1 cellular context compared by ENCODE assay signal in the genomic region with DNA sequence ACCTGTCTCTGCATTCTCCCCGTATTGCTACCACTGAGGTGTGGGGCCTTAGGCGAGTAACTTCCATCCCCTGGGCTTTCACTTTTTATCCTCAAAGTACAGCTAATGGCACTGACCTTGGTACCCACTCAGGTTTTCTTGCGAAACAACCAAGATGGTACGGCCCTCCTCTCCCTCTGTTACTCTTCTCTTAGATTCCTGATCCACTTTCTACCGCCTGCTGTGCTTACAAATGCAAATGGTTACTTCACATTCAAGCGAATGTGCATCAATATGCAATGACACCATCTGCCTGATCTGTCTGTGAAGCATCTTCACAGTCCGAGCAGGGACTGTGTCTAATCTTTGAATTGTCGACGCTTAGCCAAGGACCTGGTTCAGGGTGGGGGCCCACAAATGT.
TF ChIP-seq lines count a peak whose summit lies in the region.

No MANE protein-coding gene starts in this region.

TF ChIP-seq in WTC11, 78 proteins besides CTCF, POLR2A, EP300 and RAD21 (continued from another document):
- TF ChIP-seq, protein P1, sequence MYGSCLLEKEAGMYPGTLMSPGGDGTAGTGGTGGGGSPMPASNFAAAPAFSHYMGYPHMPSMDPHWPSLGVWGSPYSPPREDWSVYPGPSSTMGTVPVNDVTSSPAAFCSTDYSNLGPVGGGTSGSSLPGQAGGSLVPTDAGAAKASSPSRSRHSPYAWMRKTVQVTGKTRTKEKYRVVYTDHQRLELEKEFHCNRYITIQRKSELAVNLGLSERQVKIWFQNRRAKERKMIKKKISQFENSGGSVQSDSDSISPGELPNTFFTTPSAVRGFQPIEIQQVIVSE (CRISPR knock-in tag; IDR thresholded peaks at IDR 0.05; ENCODE audit: borderline replicate concordance): no peak
- TF ChIP-seq, protein P2, sequence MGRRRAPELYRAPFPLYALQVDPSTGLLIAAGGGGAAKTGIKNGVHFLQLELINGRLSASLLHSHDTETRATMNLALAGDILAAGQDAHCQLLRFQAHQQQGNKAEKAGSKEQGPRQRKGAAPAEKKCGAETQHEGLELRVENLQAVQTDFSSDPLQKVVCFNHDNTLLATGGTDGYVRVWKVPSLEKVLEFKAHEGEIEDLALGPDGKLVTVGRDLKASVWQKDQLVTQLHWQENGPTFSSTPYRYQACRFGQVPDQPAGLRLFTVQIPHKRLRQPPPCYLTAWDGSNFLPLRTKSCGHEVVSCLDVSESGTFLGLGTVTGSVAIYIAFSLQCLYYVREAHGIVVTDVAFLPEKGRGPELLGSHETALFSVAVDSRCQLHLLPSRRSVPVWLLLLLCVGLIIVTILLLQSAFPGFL (CRISPR knock-in tag; IDR thresholded peaks at IDR 0.05; ENCODE audit: borderline replicate concordance): no peak
- TF ChIP-seq, protein P3, sequence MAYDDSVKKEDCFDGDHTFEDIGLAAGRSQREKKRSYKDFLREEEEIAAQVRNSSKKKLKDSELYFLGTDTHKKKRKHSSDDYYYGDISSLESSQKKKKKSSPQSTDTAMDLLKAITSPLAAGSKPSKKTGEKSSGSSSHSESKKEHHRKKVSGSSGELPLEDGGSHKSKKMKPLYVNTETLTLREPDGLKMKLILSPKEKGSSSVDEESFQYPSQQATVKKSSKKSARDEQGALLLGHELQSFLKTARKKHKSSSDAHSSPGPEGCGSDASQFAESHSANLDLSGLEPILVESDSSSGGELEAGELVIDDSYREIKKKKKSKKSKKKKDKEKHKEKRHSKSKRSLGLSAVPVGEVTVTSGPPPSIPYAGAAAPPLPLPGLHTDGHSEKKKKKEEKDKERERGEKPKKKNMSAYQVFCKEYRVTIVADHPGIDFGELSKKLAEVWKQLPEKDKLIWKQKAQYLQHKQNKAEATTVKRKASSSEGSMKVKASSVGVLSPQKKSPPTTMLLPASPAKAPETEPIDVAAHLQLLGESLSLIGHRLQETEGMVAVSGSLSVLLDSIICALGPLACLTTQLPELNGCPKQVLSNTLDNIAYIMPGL (CRISPR knock-in tag; IDR thresholded peaks at IDR 0.05): no peak
- TF ChIP-seq ESRRA (CRISPR knock-in tag; IDR thresholded peaks at IDR 0.05; ENCODE audit: borderline replicate concordance): no peak
- no peak for TF ChIP-seq GABPB1 (CRISPR knock-in tag; IDR thresholded peaks at IDR 0.05)
- no peak for TF ChIP-seq ZNF219 (CRISPR knock-in tag; IDR thresholded peaks at IDR 0.05; ENCODE audit: borderline replicate concordance)
- TF ChIP-seq JUN (CRISPR knock-in tag; IDR thresholded peaks at IDR 0.05): no peak
- TF ChIP-seq FOXK1 (CRISPR knock-in tag; IDR thresholded peaks at IDR 0.05): no peak
- no peak for TF ChIP-seq FOXP1 (CRISPR knock-in tag; IDR thresholded peaks at IDR 0.05; ENCODE audit: borderline replicate concordance)
- TF ChIP-seq ZNF263 (CRISPR knock-in tag; IDR thresholded peaks at IDR 0.05; ENCODE audit: low read depth): no peak
- no peak for TF ChIP-seq TP53 (CRISPR knock-in tag; IDR thresholded peaks at IDR 0.05)
- no peak for TF ChIP-seq SMAD4 (CRISPR knock-in tag; IDR thresholded peaks at IDR 0.05)
